8 cellular contexts compared by ENCODE assay signal in the genomic region with DNA sequence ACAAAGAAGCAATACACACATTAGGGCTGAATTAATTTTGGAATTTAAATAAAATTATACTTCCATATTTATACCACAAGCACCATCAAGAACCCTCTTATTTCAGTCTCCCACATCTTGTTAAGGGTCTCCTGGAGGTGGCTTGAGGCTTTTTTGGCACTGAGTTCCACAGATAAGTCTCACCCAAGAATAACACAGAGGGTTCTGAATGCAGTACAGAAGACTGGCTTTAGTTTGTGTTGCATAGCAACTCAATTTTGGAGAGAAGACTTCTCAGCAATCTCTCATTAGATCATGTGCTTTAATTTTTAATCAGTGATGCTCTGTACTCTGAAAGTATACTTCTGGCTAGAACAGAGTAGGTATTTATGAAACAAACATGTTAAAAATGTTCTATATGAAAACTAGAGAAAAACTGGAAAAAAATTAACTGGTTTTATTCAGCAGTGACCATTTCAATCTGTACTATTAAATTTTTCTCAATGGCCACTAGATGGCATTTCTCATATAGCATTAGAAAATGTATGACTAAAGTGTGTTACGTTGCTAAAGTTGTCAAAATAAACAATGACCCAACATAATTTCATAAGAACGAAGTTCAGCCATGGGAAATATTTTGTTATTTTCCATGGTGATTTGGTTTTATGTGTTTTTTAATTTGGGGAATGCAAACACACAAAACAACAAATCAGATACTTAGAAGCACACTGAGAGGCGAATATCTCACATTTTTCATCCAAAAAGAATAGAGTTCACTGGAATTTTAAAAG. TPM values are rescaled to one million over a fixed set of nuclear protein-coding genes. Genes with fewer than 3 reads are reported as not detected.
DNase-seq lines count a peak whose midpoint lies in the region; FAIRE-seq and TF ChIP-seq lines count a peak whose summit lies in the region.

No MANE protein-coding gene starts in this region.

- H3K27ac ChIP-seq in kidney (ENCODE audit: low read depth in 2 of 2, low read length in 2 of 2) (no peak overlapping the region), tibial artery (peak overlapping the region; percentile 80 to 86)

- TF ChIP-seq CTCF in brain (conservative IDR thresholded peaks at IDR 0.05) (peak; percentile 61 to 76), kidney (IDR thresholded peaks at IDR 0.05; ENCODE audit: borderline replicate concordance, extremely low read depth, insufficient read depth) (peak; percentile 40), tibial artery (IDR thresholded peaks at IDR 0.05) (peak; percentile 60 to 82)

- no peaks in the 10 kb centered on the region for H3K4me1 ChIP-seq in kidney (ENCODE audit: control insufficient read depth in 1 of 2, insufficient read depth in 1 of 2, low read depth in 1 of 2, low read length in 2 of 2)
- peaks cover 6 to 56% (median 29%) of the 10 kb centered on the region in 4 donors for H3K4me1 ChIP-seq in tibial artery

- H3K27me3 Mint-ChIP-seq in brain, result peaks cover 4% of the 10 kb centered on the region

- no peak overlapping the region for H3K9ac ChIP-seq in kidney (ENCODE audit: low read length in 2 of 2)

- peak; percentile 96 for FAIRE-seq in kidney (lab: Jason Lieb, UNC)

- H3K36me3 Mint-ChIP-seq in brain, result no peaks in the 10 kb centered on the region

- H3K27ac Mint-ChIP-seq in brain, result peak overlapping the region in 2 of 5 experiments; percentile 20 to 84

- peaks cover 0 to 5% (median 0%) of the 10 kb centered on the region in 5 experiments for H3K9me3 Mint-ChIP-seq in brain

- H3K36me3 ChIP-seq in kidney (ENCODE audit: control insufficient read depth in 1 of 2, insufficient read depth in 2 of 2, low read length in 2 of 2) (peaks cover 7 to 8% of the 10 kb centered on the region in 2 donors), tibial artery (peaks cover 33 to 44% (median 36%) of the 10 kb centered on the region in 3 donors)

- intact Hi-C loops in kidney (cut with DNase I), result loop anchor here (10.0 kb wide), 1 partner anchor 212 kb away; a partner anchor contains a TSS
- intact Hi-C loops in tibial artery (cut with DNase I; ENCODE audit: low total_unique reads), result loop anchor here (2.0 kb wide), 1 partner anchor 210 kb away; a partner anchor contains a TSS

- H3K9me3 ChIP-seq in kidney (ENCODE audit: control insufficient read depth in 1 of 2, low read length in 2 of 2), result no peaks in the 10 kb centered on the region
- no peaks in the 10 kb centered on the region for H3K9me3 ChIP-seq in tibial artery

- peaks cover 4% of the 10 kb centered on the region for H3K4me1 Mint-ChIP-seq in brain

- DNase-seq in ELR (ENCODE audit: low read depth), result peak; percentile 93
- DNase-seq in NCI-H1048 (lab: John Stamatoyannopoulos, UW), result peak; percentile 7
- DNase-seq in kidney, result no peak
- DNase-seq in tibial artery, result no peak
- no peak for DNase-seq in activated CD4-positive, alpha-beta T cell treated with anti-CD3 and anti-CD28 coated beads for 4 hours
- no peak for DNase-seq in COLO668 (lab: John Stamatoyannopoulos, UW; ENCODE audit: unreplicated experiment)
- DNase-seq in OCI-M2 (lab: John Stamatoyannopoulos, UW; ENCODE audit: unreplicated experiment), result no peak

- H3K4me3 ChIP-seq in kidney (ENCODE audit: low read length in 2 of 2), result no peak overlapping the region
- no peak overlapping the region for H3K4me3 ChIP-seq in tibial artery

- peak overlapping the region in 1 of 5 experiments; percentile 35 for H3K4me3 Mint-ChIP-seq in brain

- H3K27me3 ChIP-seq in tibial artery, result no peaks in the 10 kb centered on the region

RNA-seq across cellular contexts. Expression of a gene that starts 32.7 kb away (rescaled TPM):
- polyA plus RNA-seq in brain (ENCODE audit: insufficient read depth, low read depth, low replicate concordance), result 40.4 TPM
- total RNA-seq in kidney, result 40.0 TPM
- 16.0 TPM for polyA plus RNA-seq in kidney (ENCODE audit: insufficient read depth, low read depth, low replicate concordance)

Comparison
In these comparisons a context has a peak if more than half of its experiments do, and no peak if none do; other contexts are left out.
1. DNase-seq: peak in ELR (single experiment) and NCI-H1048 (single experiment); none in kidney (single experiment), tibial artery (0 of 2), activated CD4-positive, alpha-beta T cell treated with anti-CD3 and anti-CD28 coated beads for 4 hours (0 of 2), COLO668 (single experiment) and OCI-M2 (single experiment).
2. H3K27ac ChIP-seq: peak in tibial artery (2 of 2); none in kidney (0 of 2).
3. Peak in every context shown above with its lines, with median percentiles within 50 percentile points of each other: CTCF ChIP-seq.